15 cellular contexts compared by ENCODE assay signal in genomic region chr18:50917021-50917420, GRCh38. TPM values are rescaled to one million over a fixed set of nuclear protein-coding genes. Genes with fewer than 3 reads are reported as not detected.
DNase-seq lines count a peak whose midpoint lies in the region; ATAC-seq, FAIRE-seq and TF ChIP-seq lines count a peak whose summit lies in the region.
"Had no signal": no experiment of that assay in that cellular context is flagged by ENCODE, and none has a peak within 500 bp of the region (broad histone marks: within the 10 kb centered on the region; RNA-seq: fewer than 3 reads in every experiment).

No MANE protein-coding gene starts in this region.

- peak overlapping the region; percentile 38 for H3K27ac ChIP-seq in VCaP
- H3K27ac ChIP-seq in endothelial cell of umbilical vein (ENCODE audit: insufficient read depth, low read depth, low read length) = no peak overlapping the region
- H3K27ac ChIP-seq: PC-9, SK-N-MC had no signal

- no peaks in the 10 kb centered on the region for H3K9me3 ChIP-seq in endothelial cell of umbilical vein (replicated peaks; ENCODE audit: control insufficient read depth, insufficient read depth, low read length)

- H3K36me3 ChIP-seq in endothelial cell of umbilical vein (ENCODE audit: control insufficient read depth in 2 of 2, extremely low read depth in 1 of 2, insufficient read depth in 2 of 2, low read length in 2 of 2) = peaks cover 0 to 3% of the 10 kb centered on the region in 2 experiments

- H3K9me3 Mint-ChIP-seq in activated CD4-positive, alpha-beta memory T cell treated with anti-CD3 and anti-CD28 coated beads for 36 hours = no peaks in the 10 kb centered on the region
- no peaks in the 10 kb centered on the region for H3K9me3 Mint-ChIP-seq in activated CD4-positive, alpha-beta memory T cell treated with anti-CD3 and anti-CD28 coated beads, Interleukin-2, amount 10 ng/mL, durations not matched to agents 7 days and 5 days
- no peaks in the 10 kb centered on the region for H3K9me3 Mint-ChIP-seq in stimulated activated naive B cell treated with anti-CD40 and anti-IgM and Interleukin-4, amounts not matched to agents 10 μg/mL and 1 μg/mL and 100 μg/mL, for 72 hours

- no peak for ATAC-seq in stimulated activated naive B cell treated with anti-CD40 and anti-IgM and Interleukin-4, amounts not matched to agents 10 μg/mL and 1 μg/mL and 100 μg/mL, for 72 hours (replicated peaks)

- no peak for DNase-seq in activated CD4-positive, alpha-beta memory T cell treated with anti-CD3 and anti-CD28 coated beads for 36 hours
- DNase-seq in activated CD4-positive, alpha-beta memory T cell treated with anti-CD3 and anti-CD28 coated beads, Interleukin-2, amount 10 ng/mL, durations not matched to agents 7 days and 5 days = no peak
- DNase-seq in endothelial cell of umbilical vein (ENCODE audit: low read depth, low spot score) (peak; percentile 13), retinal pigment epithelial cell (ENCODE audit: low read depth) (peak; percentile 16), T-helper 1 cell (no peak), HuH-7 (ENCODE audit: low spot score) (no peak)
- DNase-seq in stimulated activated naive B cell treated with anti-CD40 and anti-IgM and Interleukin-4, amounts not matched to agents 10 μg/mL and 1 μg/mL and 100 μg/mL, for 72 hours = no peak
- DNase-seq: AML-193; Calu3; CD4-positive, CD25-positive, alpha-beta regulatory T cell; NCI-H2227 treated with DMSO at 0.1 percent for 48 hours; NCI-H524 treated with DMSO at 0.1 percent for 48 hours; PC-9 had no signal

- H3K9me1 ChIP-seq in endothelial cell of umbilical vein (replicated peaks; ENCODE audit: control insufficient read depth, extremely low read depth, insufficient read depth, low read length) = no peaks in the 10 kb centered on the region

- no peak overlapping the region for H3K4me2 ChIP-seq in endothelial cell of umbilical vein (ENCODE audit: insufficient read depth, low read length)
- H3K4me2 ChIP-seq: PC-9 had no signal

- no peak overlapping the region for H3K4me3 Mint-ChIP-seq in activated CD4-positive, alpha-beta memory T cell treated with anti-CD3 and anti-CD28 coated beads for 36 hours
- no peak overlapping the region for H3K4me3 Mint-ChIP-seq in activated CD4-positive, alpha-beta memory T cell treated with anti-CD3 and anti-CD28 coated beads, Interleukin-2, amount 10 ng/mL, durations not matched to agents 7 days and 5 days
- H3K4me3 Mint-ChIP-seq in stimulated activated naive B cell treated with anti-CD40 and anti-IgM and Interleukin-4, amounts not matched to agents 10 μg/mL and 1 μg/mL and 100 μg/mL, for 72 hours = no peak overlapping the region
- H3K4me3 Mint-ChIP-seq: CD4-positive, CD25-positive, alpha-beta regulatory T cell had no signal

- CTCF ChIA-PET in activated CD4-positive, alpha-beta memory T cell treated with anti-CD3 and anti-CD28 coated beads for 36 hours (lab: Charles Lee) = no interaction called here
- CTCF ChIA-PET in activated CD4-positive, alpha-beta memory T cell treated with anti-CD3 and anti-CD28 coated beads, Interleukin-2, amount 10 ng/mL, durations not matched to agents 7 days and 5 days (lab: Charles Lee) = no interaction called here
- CTCF ChIA-PET in endothelial cell of umbilical vein (lab: Charles Lee) = no interaction called here

- H3K27me3 Mint-ChIP-seq in activated CD4-positive, alpha-beta memory T cell treated with anti-CD3 and anti-CD28 coated beads for 36 hours = no peaks in the 10 kb centered on the region
- H3K27me3 Mint-ChIP-seq in activated CD4-positive, alpha-beta memory T cell treated with anti-CD3 and anti-CD28 coated beads, Interleukin-2, amount 10 ng/mL, durations not matched to agents 7 days and 5 days = no peaks in the 10 kb centered on the region
- H3K27me3 Mint-ChIP-seq in stimulated activated naive B cell treated with anti-CD40 and anti-IgM and Interleukin-4, amounts not matched to agents 10 μg/mL and 1 μg/mL and 100 μg/mL, for 72 hours = no peaks in the 10 kb centered on the region
- H3K27me3 Mint-ChIP-seq: CD4-positive, CD25-positive, alpha-beta regulatory T cell had no signal

- FAIRE-seq in endothelial cell of umbilical vein (lab: Jason Lieb, UNC) = no peak

- TF ChIP-seq POLR2A in endothelial cell of umbilical vein (IDR thresholded peaks at IDR 0.05; ENCODE audit: low read depth, low read length) = no peak

- dilution Hi-C loops in endothelial cell of umbilical vein (cut with MboI; ENCODE audit: extremely low pct_ligation_motif_present, low sequenced_read_pairs) = no loop called here

- no peaks in the 10 kb centered on the region for H3K27me3 ChIP-seq in endothelial cell of umbilical vein (ENCODE audit: control insufficient read depth in 2 of 2, insufficient read depth in 2 of 2, low read length in 2 of 2)

- intact Hi-C loops in activated CD4-positive, alpha-beta memory T cell treated with anti-CD3 and anti-CD28 coated beads for 36 hours (cut with micrococcal nuclease) = loop anchor here (5.0 kb wide), 1 partner anchor 95 kb away; the partner anchor contains the start of gene MRO
- intact Hi-C loops in endothelial cell of umbilical vein (cut with micrococcal nuclease) = no loop called here

- H3K4me1 ChIP-seq in endothelial cell of umbilical vein (ENCODE audit: control insufficient read depth, extremely low read depth, insufficient read depth, low read length) = peaks cover 6% of the 10 kb centered on the region

- no peak overlapping the region for H3K9ac ChIP-seq in endothelial cell of umbilical vein (replicated peaks; ENCODE audit: extremely low read depth, insufficient read depth, low read length)

- H3K79me2 ChIP-seq in endothelial cell of umbilical vein (ENCODE audit: control insufficient read depth, insufficient read depth, low read length) = no peaks in the 10 kb centered on the region

- BruUV-seq in endothelial cell of umbilical vein (replicated peaks; lab: Mats Ljungman, UMichigan) = no TSS peak

- TF ChIP-seq CTCF in VCaP (conservative IDR thresholded peaks at IDR 0.05) (no peak), endothelial cell of umbilical vein (IDR thresholded peaks at IDR 0.05; ENCODE audit: extremely low read depth in 1 of 2, insufficient read depth in 1 of 2, low read depth in 1 of 2, low read length in 2 of 2) (no peak), retinal pigment epithelial cell (conservative IDR thresholded peaks at IDR 0.05; ENCODE audit: low read depth, low read length) (no peak)

- H3K36me3 Mint-ChIP-seq in activated CD4-positive, alpha-beta memory T cell treated with anti-CD3 and anti-CD28 coated beads for 36 hours = peaks cover 49% of the 10 kb centered on the region
- H3K36me3 Mint-ChIP-seq in activated CD4-positive, alpha-beta memory T cell treated with anti-CD3 and anti-CD28 coated beads, Interleukin-2, amount 10 ng/mL, durations not matched to agents 7 days and 5 days (ENCODE audit: low read depth) = peaks cover 65% of the 10 kb centered on the region
- H3K36me3 Mint-ChIP-seq in stimulated activated naive B cell treated with anti-CD40 and anti-IgM and Interleukin-4, amounts not matched to agents 10 μg/mL and 1 μg/mL and 100 μg/mL, for 72 hours = peaks cover 22 to 48% of the 10 kb centered on the region in 2 donors

- H3K27ac Mint-ChIP-seq in activated CD4-positive, alpha-beta memory T cell treated with anti-CD3 and anti-CD28 coated beads for 36 hours = peak overlapping the region; percentile 19
- H3K27ac Mint-ChIP-seq in activated CD4-positive, alpha-beta memory T cell treated with anti-CD3 and anti-CD28 coated beads, Interleukin-2, amount 10 ng/mL, durations not matched to agents 7 days and 5 days = no peak overlapping the region
- H3K27ac Mint-ChIP-seq in stimulated activated naive B cell treated with anti-CD40 and anti-IgM and Interleukin-4, amounts not matched to agents 10 μg/mL and 1 μg/mL and 100 μg/mL, for 72 hours = no peak overlapping the region

- H3K4me3 ChIP-seq in endothelial cell of umbilical vein (replicated peaks in 1 of 3; ENCODE audit: insufficient read depth in 1 of 3, low read depth in 1 of 3, low read length in 3 of 3) (no peak overlapping the region), retinal pigment epithelial cell (ENCODE audit: low read length) (no peak overlapping the region)
- H3K4me3 ChIP-seq: PC-9, SK-N-MC had no signal

- peaks cover 17% of the 10 kb centered on the region for H3K4me1 Mint-ChIP-seq in activated CD4-positive, alpha-beta memory T cell treated with anti-CD3 and anti-CD28 coated beads for 36 hours (ENCODE audit: low read depth)
- peaks cover 2% of the 10 kb centered on the region for H3K4me1 Mint-ChIP-seq in activated CD4-positive, alpha-beta memory T cell treated with anti-CD3 and anti-CD28 coated beads, Interleukin-2, amount 10 ng/mL, durations not matched to agents 7 days and 5 days
- peaks cover 3 to 5% of the 10 kb centered on the region in 2 donors for H3K4me1 Mint-ChIP-seq in stimulated activated naive B cell treated with anti-CD40 and anti-IgM and Interleukin-4, amounts not matched to agents 10 μg/mL and 1 μg/mL and 100 μg/mL, for 72 hours

- POLR2A ChIA-PET in activated CD4-positive, alpha-beta memory T cell treated with anti-CD3 and anti-CD28 coated beads for 36 hours (lab: Charles Lee) = no interaction called here
- POLR2A ChIA-PET in activated CD4-positive, alpha-beta memory T cell treated with anti-CD3 and anti-CD28 coated beads, Interleukin-2, amount 10 ng/mL, durations not matched to agents 7 days and 5 days (lab: Charles Lee) = interaction anchor here (0.6 kb wide), 1 partner anchor 12 kb away, joined by 3 read pairs; no protein-coding TSS in a partner anchor
- POLR2A ChIA-PET in endothelial cell of umbilical vein (lab: Charles Lee) = no interaction called here

- H4K20me1 ChIP-seq in endothelial cell of umbilical vein (replicated peaks; ENCODE audit: control insufficient read depth, extremely low read depth, insufficient read depth, low read length) = no peaks in the 10 kb centered on the region

- H2AFZ ChIP-seq in endothelial cell of umbilical vein (ENCODE audit: low read depth, low read length) = no peak overlapping the region
- H2AFZ ChIP-seq: PC-9 had no signal

RNA-seq across cellular contexts. Expression of gene ME2, which starts 38.1 kb away (rescaled TPM):
- total RNA-seq in activated CD4-positive, alpha-beta memory T cell treated with anti-CD3 and anti-CD28 coated beads for 36 hours = 100 to 1,000 TPM; 111 to 115 TPM
- total RNA-seq in activated CD4-positive, alpha-beta memory T cell treated with anti-CD3 and anti-CD28 coated beads, Interleukin-2, amount 10 ng/mL, durations not matched to agents 7 days and 5 days = 10 to 100 TPM; 71.8 to 73.6 TPM
- total RNA-seq in endothelial cell of umbilical vein = 39.6 and 42.4 TPM in 2 replicates
- polyA plus RNA-seq in endothelial cell of umbilical vein = 24.0 and 28.6 TPM in 2 replicates
- polyA plus RNA-seq in endothelial cell of umbilical vein (2011; cell fraction: cytosol; rRNA removed) = 29.8 and 30.8 TPM in 2 replicates
- polyA plus RNA-seq in endothelial cell of umbilical vein (2011; cell fraction: nucleus; rRNA removed) = 28.6 and 36.2 TPM in 2 replicates
- polyA plus RNA-seq in endothelial cell of umbilical vein (2012) = 40.7 and 49.9 TPM in 2 replicates
- polyA minus RNA-seq in endothelial cell of umbilical vein = 31.0 and 38.9 TPM in 2 replicates
- polyA minus RNA-seq in endothelial cell of umbilical vein (2011; cell fraction: cytosol; rRNA and poly(A)+ RNA removed) = 11.7 TPM
- polyA minus RNA-seq in endothelial cell of umbilical vein (2011; cell fraction: nucleus; rRNA and poly(A)+ RNA removed) = 15.6 and 21.0 TPM in 2 replicates

RNA-seq across cellular contexts. Expression of gene ELAC1, which starts 50.8 kb away (rescaled TPM):
- total RNA-seq in activated CD4-positive, alpha-beta memory T cell treated with anti-CD3 and anti-CD28 coated beads for 36 hours = 1 to 10 TPM; 4.7 to 5.9 TPM
- total RNA-seq in activated CD4-positive, alpha-beta memory T cell treated with anti-CD3 and anti-CD28 coated beads, Interleukin-2, amount 10 ng/mL, durations not matched to agents 7 days and 5 days = 1 to 10 TPM; 5.9 to 7.3 TPM
- 6.0 and 7.6 TPM in 2 replicates for total RNA-seq in endothelial cell of umbilical vein
- 3.0 and 3.6 TPM in 2 replicates for polyA plus RNA-seq in endothelial cell of umbilical vein
- 4.9 and 5.2 TPM in 2 replicates for polyA plus RNA-seq in endothelial cell of umbilical vein (2011; cell fraction: cytosol; rRNA removed)
- polyA plus RNA-seq in endothelial cell of umbilical vein (2011; cell fraction: nucleus; rRNA removed) = 3.0 and 3.7 TPM in 2 replicates
- 3.7 and 7.0 TPM in 2 replicates for polyA plus RNA-seq in endothelial cell of umbilical vein (2012)
- 3.7 and 6.3 TPM in 2 replicates for polyA minus RNA-seq in endothelial cell of umbilical vein
- 1.9 TPM for polyA minus RNA-seq in endothelial cell of umbilical vein (2011; cell fraction: cytosol; rRNA and poly(A)+ RNA removed)
- 8.8 and 11.1 TPM in 2 replicates for polyA minus RNA-seq in endothelial cell of umbilical vein (2011; cell fraction: nucleus; rRNA and poly(A)+ RNA removed)

Comparison
In these comparisons a context has a peak if more than half of its experiments do, and no peak if none do; other contexts are left out.
1. DNase-seq: peak in endothelial cell of umbilical vein (single experiment) and retinal pigment epithelial cell (single experiment); none in activated CD4-positive, alpha-beta memory T cell treated with anti-CD3 and anti-CD28 coated beads for 36 hours (single experiment), activated CD4-positive, alpha-beta memory T cell treated with anti-CD3 and anti-CD28 coated beads, Interleukin-2, amount 10 ng/mL, durations not matched to agents 7 days and 5 days (single experiment), stimulated activated naive B cell treated with anti-CD40 and anti-IgM and Interleukin-4, amounts not matched to agents 10 μg/mL and 1 μg/mL and 100 μg/mL, for 72 hours (single experiment), T-helper 1 cell (0 of 5) and HuH-7 (single experiment).